12 cellular contexts compared by ENCODE assay signal in the genomic region with DNA sequence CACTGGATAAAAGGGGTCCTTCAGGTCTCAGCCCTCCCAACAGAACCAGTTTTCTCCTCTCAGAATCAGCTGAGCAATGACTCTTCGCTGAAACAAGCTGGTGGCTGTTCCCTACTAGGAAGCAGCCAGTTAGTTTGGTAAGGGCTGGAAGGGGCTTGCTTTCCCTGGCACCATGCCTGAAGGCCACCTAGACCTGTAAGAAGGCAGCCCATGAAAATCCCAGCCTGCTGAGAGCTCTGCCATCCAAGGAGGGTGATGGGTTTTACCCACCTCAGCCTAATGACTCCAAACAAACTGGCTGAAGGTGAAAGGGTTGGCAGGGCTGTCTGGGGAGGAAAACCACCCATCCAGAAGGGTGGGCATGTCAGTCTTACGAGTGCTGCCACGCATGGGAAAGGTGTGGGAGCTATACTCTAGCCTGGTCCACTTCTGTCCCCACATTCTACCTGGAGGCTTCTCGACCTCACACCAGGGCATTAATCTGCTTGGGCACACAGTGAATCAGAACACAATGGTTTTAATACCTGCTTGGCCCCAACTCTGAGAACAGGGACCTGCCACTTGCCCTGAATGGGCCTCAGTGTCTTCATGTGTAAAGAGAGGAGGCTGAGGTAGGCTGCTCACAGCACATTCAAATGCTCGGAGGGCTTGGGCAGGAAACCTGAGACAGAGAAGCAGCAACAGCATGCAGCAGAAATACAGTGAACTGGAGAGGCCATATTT. TPM values are rescaled to one million over a fixed set of nuclear protein-coding genes. Genes with fewer than 3 reads are reported as not detected.
DNase-seq lines count a peak whose midpoint lies in the region; ATAC-seq and TF ChIP-seq lines count a peak whose summit lies in the region.
"Had no signal": no experiment of that assay in that cellular context is flagged by ENCODE, and none has a peak within 500 bp of the region (broad histone marks: within the 10 kb centered on the region; RNA-seq: fewer than 3 reads in every experiment).

No MANE protein-coding gene starts in this region.

- no peak overlapping the region for H2AFZ ChIP-seq in fibroblast of lung (ENCODE audit: low read length)

- peaks cover 23% of the 10 kb centered on the region for H3K36me3 Mint-ChIP-seq in CD4-positive, CD25-positive, alpha-beta regulatory T cell

- H3K9me3 Mint-ChIP-seq in CD4-positive, CD25-positive, alpha-beta regulatory T cell = peaks cover 0 to 2% (median 0%) of the 10 kb centered on the region in 7 donors
- H3K9me3 Mint-ChIP-seq: CD8-positive, alpha-beta memory T cell had no signal

- peaks cover 0 to 43% (median 33%) of the 10 kb centered on the region in 4 donors for H3K4me1 Mint-ChIP-seq in CD4-positive, CD25-positive, alpha-beta regulatory T cell

- TF ChIP-seq CTCF in RWPE2 (IDR thresholded peaks at IDR 0.05; ENCODE audit: poor library complexity, severe bottlenecking) (no peak), fibroblast of lung (conservative IDR thresholded peaks at IDR 0.05 in 1 of 2, IDR thresholded peaks at IDR 0.05 in 1 of 2; ENCODE audit: low read depth in 1 of 2, low read length in 2 of 2) (no peak)

- H3K4me3 ChIP-seq in CD4-positive, CD25-positive, alpha-beta regulatory T cell (ENCODE audit: low read depth, low read length) = no peak overlapping the region
- H3K4me3 ChIP-seq in RWPE2 (ENCODE audit: severe bottlenecking) (no peak overlapping the region), fibroblast of lung (replicated peaks in 1 of 4; ENCODE audit: control extremely low read depth in 1 of 4, insufficient read depth in 1 of 4, low read depth in 3 of 4, low read length in 4 of 4) (no peak overlapping the region), skeletal muscle tissue (ENCODE audit: low read length in 3 of 3) (peak overlapping the region in 1 of 3 donors; percentile 38)

- peaks cover 81% of the 10 kb centered on the region for H3K36me3 ChIP-seq in CD4-positive, CD25-positive, alpha-beta regulatory T cell (ENCODE audit: control insufficient read depth, insufficient read depth, low read length)
- H3K36me3 ChIP-seq in RWPE2 (ENCODE audit: low read depth) (peaks cover 18% of the 10 kb centered on the region), fibroblast of lung (ENCODE audit: control insufficient read depth, insufficient read depth, low read length) (peaks cover 20% of the 10 kb centered on the region), skeletal muscle tissue (ENCODE audit: control insufficient read depth in 3 of 3, insufficient read depth in 3 of 3, low read length in 3 of 3) (peaks cover 69 to 89% (median 86%) of the 10 kb centered on the region in 3 donors)

- no peaks in the 10 kb centered on the region for H4K20me1 ChIP-seq in fibroblast of lung (ENCODE audit: control insufficient read depth, extremely low read depth, insufficient read depth, low read length)

- no peaks in the 10 kb centered on the region for H3K9me3 ChIP-seq in CD4-positive, CD25-positive, alpha-beta regulatory T cell (ENCODE audit: control insufficient read depth in 2 of 2, low read length in 2 of 2)
- H3K9me3 ChIP-seq in RWPE2 (ENCODE audit: severe bottlenecking) = no peaks in the 10 kb centered on the region
- no peaks in the 10 kb centered on the region for H3K9me3 ChIP-seq in fibroblast of lung (ENCODE audit: control insufficient read depth, insufficient read depth, low read depth, low read length)
- no peaks in the 10 kb centered on the region for H3K9me3 ChIP-seq in skeletal muscle tissue (ENCODE audit: control insufficient read depth in 3 of 3, low read length in 3 of 3)

- no peak overlapping the region for H3K4me3 Mint-ChIP-seq in CD4-positive, CD25-positive, alpha-beta regulatory T cell
- H3K4me3 Mint-ChIP-seq: CD8-positive, alpha-beta memory T cell had no signal

- no peaks in the 10 kb centered on the region for H3K27me3 ChIP-seq in CD4-positive, CD25-positive, alpha-beta regulatory T cell (ENCODE audit: control insufficient read depth, insufficient read depth, low read length)
- no peaks in the 10 kb centered on the region for H3K27me3 ChIP-seq in RWPE2 (ENCODE audit: insufficient read depth, poor library complexity, severe bottlenecking)
- H3K27me3 ChIP-seq in fibroblast of lung (ENCODE audit: control insufficient read depth, insufficient read depth, low read length) = no peaks in the 10 kb centered on the region
- no peaks in the 10 kb centered on the region for H3K27me3 ChIP-seq in skeletal muscle tissue (ENCODE audit: control insufficient read depth in 3 of 3, insufficient read depth in 3 of 3, low read length in 3 of 3)

- no peak for ATAC-seq in CD4-positive, CD25-positive, alpha-beta regulatory T cell (ENCODE audit: low read depth in 2 of 2)
- ATAC-seq in RWPE2 (ENCODE audit: low read depth) (no peak), GM21367 (IDR thresholded peaks at IDR 0.05; ENCODE audit: unreplicated experiment) (no peak), GM21717 (IDR thresholded peaks at IDR 0.05; ENCODE audit: unreplicated experiment) (no peak), GM21526 (IDR thresholded peaks at IDR 0.05; ENCODE audit: low FRiP score, unreplicated experiment) (no peak)

- no peak for DNase-seq in CD4-positive, CD25-positive, alpha-beta regulatory T cell
- DNase-seq in RWPE2 (ENCODE audit: low spot score) (no peak), fibroblast of lung (ENCODE audit: low read depth in 2 of 2) (no peak)
- DNase-seq in stimulated activated naive CD4-positive, alpha-beta T cell treated with Interleukin-2 at 50 U/mL for 16 hours (lab: John Stamatoyannopoulos, UW) = no peak
- DNase-seq: CD8-positive, alpha-beta memory T cell; MV-4-11; NCI-H2227 treated with DMSO at 0.1 percent for 48 hours; stimulated activated CD4-positive, alpha-beta T cell treated with anti-CD3 and anti-CD28 coated beads, Interleukin-12 subunit alpha, Interleukin-12 subunit beta, amount 100 ng/mL, for 4 hours had no signal

- H3K79me2 ChIP-seq in fibroblast of lung (ENCODE audit: control insufficient read depth, insufficient read depth, low read length) = no peaks in the 10 kb centered on the region

- H3K27ac ChIP-seq in CD4-positive, CD25-positive, alpha-beta regulatory T cell (ENCODE audit: insufficient read depth, low read length, poor library complexity, severe bottlenecking) = no peak overlapping the region
- H3K27ac ChIP-seq in RWPE2 (ENCODE audit: poor library complexity, severe bottlenecking) (peak overlapping the region; percentile 67), fibroblast of lung (ENCODE audit: insufficient read depth, low read length) (peak overlapping the region; percentile 95), skeletal muscle tissue (ENCODE audit: low read depth, low read length) (peak overlapping the region; percentile 89)

- H3K4me1 ChIP-seq in CD4-positive, CD25-positive, alpha-beta regulatory T cell (ENCODE audit: control insufficient read depth, insufficient read depth, low read length, poor library complexity, severe bottlenecking) = peaks cover 11% of the 10 kb centered on the region
- H3K4me1 ChIP-seq in RWPE2 (ENCODE audit: insufficient read depth, poor library complexity, severe bottlenecking) = peaks cover 21% of the 10 kb centered on the region
- H3K4me1 ChIP-seq in fibroblast of lung (ENCODE audit: control insufficient read depth, extremely low read depth, insufficient read depth, low read length) = peaks cover 29% of the 10 kb centered on the region
- H3K4me1 ChIP-seq in skeletal muscle tissue (ENCODE audit: control insufficient read depth in 3 of 3, insufficient read depth in 3 of 3, low read length in 3 of 3) = peaks cover 57 to 74% (median 65%) of the 10 kb centered on the region in 3 donors

- H3K27me3 Mint-ChIP-seq in CD4-positive, CD25-positive, alpha-beta regulatory T cell = no peaks in the 10 kb centered on the region
- H3K27me3 Mint-ChIP-seq: CD8-positive, alpha-beta memory T cell had no signal

- H3K27ac Mint-ChIP-seq in CD4-positive, CD25-positive, alpha-beta regulatory T cell = peak overlapping the region in 2 of 3 donors; percentile 15 to 32

- H3K4me2 ChIP-seq in fibroblast of lung (ENCODE audit: extremely low read depth, insufficient read depth, low read length) = no peak overlapping the region

- no peak overlapping the region for H3K9ac ChIP-seq in fibroblast of lung (ENCODE audit: insufficient read depth, low read length)
- peak overlapping the region; percentile 15 to 66 (median 57) for H3K9ac ChIP-seq in skeletal muscle tissue (ENCODE audit: low read depth in 1 of 3, low read length in 3 of 3)

RNA-seq across cellular contexts. Expression of a gene that starts 53.1 kb away (rescaled TPM):
- 123 TPM for total RNA-seq in CD4-positive, CD25-positive, alpha-beta regulatory T cell
- 100 to 1,000 TPM; 117 to 159 (median 149) TPM for polyA plus RNA-seq in CD4-positive, CD25-positive, alpha-beta regulatory T cell
- total RNA-seq in fibroblast of lung (159 and 294 TPM in 2 replicates), skeletal muscle tissue (53.8 TPM)
- polyA plus RNA-seq in fibroblast of lung = 113 and 198 TPM in 2 replicates
- polyA plus RNA-seq in fibroblast of lung (2012) = 62.2 and 95.5 TPM in 2 replicates
- 14.5 and 14.8 TPM in 2 replicates for polyA minus RNA-seq in fibroblast of lung (ENCODE audit: low replicate concordance)
